ENCODE assay signal across 2 cellular contexts in the genomic region with DNA sequence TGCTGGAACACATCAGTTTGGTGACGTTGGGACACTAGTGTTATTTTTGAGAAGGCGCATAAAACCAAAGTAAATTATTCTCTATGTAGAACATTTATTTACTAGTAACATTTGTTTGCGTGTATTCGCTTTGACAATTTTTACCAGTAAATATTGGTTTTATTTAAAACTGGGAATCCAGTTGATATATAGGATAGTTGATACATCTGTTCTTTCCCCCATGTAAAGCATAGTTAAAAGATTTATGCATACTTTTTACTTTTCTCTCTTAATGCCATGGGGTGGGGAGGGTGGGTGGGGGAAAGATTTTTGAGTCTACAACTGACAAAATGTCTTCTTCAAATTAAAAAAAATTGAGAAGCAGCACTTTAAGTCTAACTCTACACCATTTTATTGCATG.
TF ChIP-seq lines count a peak whose summit lies in the region.

Gene IGIP (plus strand): TSS at position 301 of the 400 bp plus-strand sequence. CDS start 2,540 bp downstream, outside the sequence.

TF ChIP-seq in HepG2, 621 proteins besides CTCF, POLR2A, EP300 and RAD21:
- TF ChIP-seq YEATS2 (CRISPR knock-in tag; IDR thresholded peaks at IDR 0.05; ENCODE audit: borderline replicate concordance): no peak
- TF ChIP-seq MATR3 (CRISPR knock-in tag; IDR thresholded peaks at IDR 0.05): no peak
- no peak for TF ChIP-seq ATF1 (CRISPR knock-in tag; IDR thresholded peaks at IDR 0.05)
- TF ChIP-seq, protein P1, sequence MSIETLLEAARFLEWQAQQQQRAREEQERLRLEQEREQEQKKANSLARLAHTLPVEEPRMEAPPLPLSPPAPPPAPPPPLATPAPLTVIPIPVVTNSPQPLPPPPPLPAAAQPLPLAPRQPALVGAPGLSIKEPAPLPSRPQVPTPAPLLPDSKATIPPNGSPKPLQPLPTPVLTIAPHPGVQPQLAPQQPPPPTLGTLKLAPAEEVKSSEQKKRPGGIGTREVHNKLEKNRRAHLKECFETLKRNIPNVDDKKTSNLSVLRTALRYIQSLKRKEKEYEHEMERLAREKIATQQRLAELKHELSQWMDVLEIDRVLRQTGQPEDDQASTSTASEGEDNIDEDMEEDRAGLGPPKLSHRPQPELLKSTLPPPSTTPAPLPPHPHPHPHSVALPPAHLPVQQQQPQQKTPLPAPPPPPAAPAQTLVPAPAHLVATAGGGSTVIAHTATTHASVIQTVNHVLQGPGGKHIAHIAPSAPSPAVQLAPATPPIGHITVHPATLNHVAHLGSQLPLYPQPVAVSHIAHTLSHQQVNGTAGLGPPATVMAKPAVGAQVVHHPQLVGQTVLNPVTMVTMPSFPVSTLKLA (IDR thresholded peaks at IDR 0.05): no peak
- TF ChIP-seq ZFP36L1 (CRISPR knock-in tag; IDR thresholded peaks at IDR 0.05): no peak
- no peak for TF ChIP-seq MYC (CRISPR knock-in tag; IDR thresholded peaks at IDR 0.05; ENCODE audit: borderline replicate concordance)
- TF ChIP-seq ZNF709 (CRISPR knock-in tag; IDR thresholded peaks at IDR 0.05): no peak
- TF ChIP-seq, protein P2, sequence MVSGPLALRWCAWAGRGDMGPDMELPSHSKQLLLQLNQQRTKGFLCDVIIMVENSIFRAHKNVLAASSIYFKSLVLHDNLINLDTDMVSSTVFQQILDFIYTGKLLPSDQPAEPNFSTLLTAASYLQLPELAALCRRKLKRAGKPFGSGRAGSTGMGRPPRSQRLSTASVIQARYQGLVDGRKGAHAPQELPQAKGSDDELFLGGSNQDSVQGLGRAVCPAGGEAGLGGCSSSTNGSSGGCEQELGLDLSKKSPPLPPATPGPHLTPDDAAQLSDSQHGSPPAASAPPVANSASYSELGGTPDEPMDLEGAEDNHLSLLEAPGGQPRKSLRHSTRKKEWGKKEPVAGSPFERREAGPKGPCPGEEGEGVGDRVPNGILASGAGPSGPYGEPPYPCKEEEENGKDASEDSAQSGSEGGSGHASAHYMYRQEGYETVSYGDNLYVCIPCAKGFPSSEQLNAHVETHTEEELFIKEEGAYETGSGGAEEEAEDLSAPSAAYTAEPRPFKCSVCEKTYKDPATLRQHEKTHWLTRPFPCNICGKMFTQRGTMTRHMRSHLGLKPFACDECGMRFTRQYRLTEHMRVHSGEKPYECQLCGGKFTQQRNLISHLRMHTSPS (CRISPR knock-in tag; IDR thresholded peaks at IDR 0.05; ENCODE audit: low read depth): no peak
- no peak for TF ChIP-seq RNF219 (CRISPR knock-in tag; IDR thresholded peaks at IDR 0.05)
- TF ChIP-seq ZNF224 (CRISPR knock-in tag; IDR thresholded peaks at IDR 0.05): no peak
- no peak for TF ChIP-seq HMGA1 (CRISPR knock-in tag; conservative IDR thresholded peaks at IDR 0.05)
- TF ChIP-seq, protein P3, sequence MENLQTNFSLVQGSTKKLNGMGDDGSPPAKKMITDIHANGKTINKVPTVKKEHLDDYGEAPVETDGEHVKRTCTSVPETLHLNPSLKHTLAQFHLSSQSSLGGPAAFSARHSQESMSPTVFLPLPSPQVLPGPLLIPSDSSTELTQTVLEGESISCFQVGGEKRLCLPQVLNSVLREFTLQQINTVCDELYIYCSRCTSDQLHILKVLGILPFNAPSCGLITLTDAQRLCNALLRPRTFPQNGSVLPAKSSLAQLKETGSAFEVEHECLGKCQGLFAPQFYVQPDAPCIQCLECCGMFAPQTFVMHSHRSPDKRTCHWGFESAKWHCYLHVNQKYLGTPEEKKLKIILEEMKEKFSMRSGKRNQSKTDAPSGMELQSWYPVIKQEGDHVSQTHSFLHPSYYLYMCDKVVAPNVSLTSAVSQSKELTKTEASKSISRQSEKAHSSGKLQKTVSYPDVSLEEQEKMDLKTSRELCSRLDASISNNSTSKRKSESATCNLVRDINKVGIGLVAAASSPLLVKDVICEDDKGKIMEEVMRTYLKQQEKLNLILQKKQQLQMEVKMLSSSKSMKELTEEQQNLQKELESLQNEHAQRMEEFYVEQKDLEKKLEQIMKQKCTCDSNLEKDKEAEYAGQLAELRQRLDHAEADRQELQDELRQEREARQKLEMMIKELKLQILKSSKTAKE (CRISPR knock-in tag; IDR thresholded peaks at IDR 0.05; ENCODE audit: borderline replicate concordance): no peak

TF ChIP-seq in WTC11, 78 proteins besides CTCF, POLR2A, EP300 and RAD21:
- TF ChIP-seq TP53 (CRISPR knock-in tag; IDR thresholded peaks at IDR 0.05) (no peak), EMX1 (CRISPR knock-in tag; IDR thresholded peaks at IDR 0.05) (no peak), OVOL2 (CRISPR knock-in tag; IDR thresholded peaks at IDR 0.05; ENCODE audit: borderline replicate concordance) (no peak), MLX (CRISPR knock-in tag; IDR thresholded peaks at IDR 0.05) (no peak), SP1 (CRISPR knock-in tag; conservative IDR thresholded peaks at IDR 0.05) (no peak), E2F5 (CRISPR knock-in tag; IDR thresholded peaks at IDR 0.05) (no peak), RELA (CRISPR knock-in tag; IDR thresholded peaks at IDR 0.05; ENCODE audit: borderline replicate concordance) (no peak), NR1H2 (CRISPR knock-in tag; IDR thresholded peaks at IDR 0.05) (no peak)
- TF ChIP-seq, protein P4, sequence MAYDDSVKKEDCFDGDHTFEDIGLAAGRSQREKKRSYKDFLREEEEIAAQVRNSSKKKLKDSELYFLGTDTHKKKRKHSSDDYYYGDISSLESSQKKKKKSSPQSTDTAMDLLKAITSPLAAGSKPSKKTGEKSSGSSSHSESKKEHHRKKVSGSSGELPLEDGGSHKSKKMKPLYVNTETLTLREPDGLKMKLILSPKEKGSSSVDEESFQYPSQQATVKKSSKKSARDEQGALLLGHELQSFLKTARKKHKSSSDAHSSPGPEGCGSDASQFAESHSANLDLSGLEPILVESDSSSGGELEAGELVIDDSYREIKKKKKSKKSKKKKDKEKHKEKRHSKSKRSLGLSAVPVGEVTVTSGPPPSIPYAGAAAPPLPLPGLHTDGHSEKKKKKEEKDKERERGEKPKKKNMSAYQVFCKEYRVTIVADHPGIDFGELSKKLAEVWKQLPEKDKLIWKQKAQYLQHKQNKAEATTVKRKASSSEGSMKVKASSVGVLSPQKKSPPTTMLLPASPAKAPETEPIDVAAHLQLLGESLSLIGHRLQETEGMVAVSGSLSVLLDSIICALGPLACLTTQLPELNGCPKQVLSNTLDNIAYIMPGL (CRISPR knock-in tag; IDR thresholded peaks at IDR 0.05): no peak
- TF ChIP-seq, protein P5, sequence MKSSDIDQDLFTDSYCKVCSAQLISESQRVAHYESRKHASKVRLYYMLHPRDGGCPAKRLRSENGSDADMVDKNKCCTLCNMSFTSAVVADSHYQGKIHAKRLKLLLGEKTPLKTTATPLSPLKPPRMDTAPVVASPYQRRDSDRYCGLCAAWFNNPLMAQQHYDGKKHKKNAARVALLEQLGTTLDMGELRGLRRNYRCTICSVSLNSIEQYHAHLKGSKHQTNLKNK (CRISPR knock-in tag; IDR thresholded peaks at IDR 0.05): no peak
- TF ChIP-seq, protein P6, sequence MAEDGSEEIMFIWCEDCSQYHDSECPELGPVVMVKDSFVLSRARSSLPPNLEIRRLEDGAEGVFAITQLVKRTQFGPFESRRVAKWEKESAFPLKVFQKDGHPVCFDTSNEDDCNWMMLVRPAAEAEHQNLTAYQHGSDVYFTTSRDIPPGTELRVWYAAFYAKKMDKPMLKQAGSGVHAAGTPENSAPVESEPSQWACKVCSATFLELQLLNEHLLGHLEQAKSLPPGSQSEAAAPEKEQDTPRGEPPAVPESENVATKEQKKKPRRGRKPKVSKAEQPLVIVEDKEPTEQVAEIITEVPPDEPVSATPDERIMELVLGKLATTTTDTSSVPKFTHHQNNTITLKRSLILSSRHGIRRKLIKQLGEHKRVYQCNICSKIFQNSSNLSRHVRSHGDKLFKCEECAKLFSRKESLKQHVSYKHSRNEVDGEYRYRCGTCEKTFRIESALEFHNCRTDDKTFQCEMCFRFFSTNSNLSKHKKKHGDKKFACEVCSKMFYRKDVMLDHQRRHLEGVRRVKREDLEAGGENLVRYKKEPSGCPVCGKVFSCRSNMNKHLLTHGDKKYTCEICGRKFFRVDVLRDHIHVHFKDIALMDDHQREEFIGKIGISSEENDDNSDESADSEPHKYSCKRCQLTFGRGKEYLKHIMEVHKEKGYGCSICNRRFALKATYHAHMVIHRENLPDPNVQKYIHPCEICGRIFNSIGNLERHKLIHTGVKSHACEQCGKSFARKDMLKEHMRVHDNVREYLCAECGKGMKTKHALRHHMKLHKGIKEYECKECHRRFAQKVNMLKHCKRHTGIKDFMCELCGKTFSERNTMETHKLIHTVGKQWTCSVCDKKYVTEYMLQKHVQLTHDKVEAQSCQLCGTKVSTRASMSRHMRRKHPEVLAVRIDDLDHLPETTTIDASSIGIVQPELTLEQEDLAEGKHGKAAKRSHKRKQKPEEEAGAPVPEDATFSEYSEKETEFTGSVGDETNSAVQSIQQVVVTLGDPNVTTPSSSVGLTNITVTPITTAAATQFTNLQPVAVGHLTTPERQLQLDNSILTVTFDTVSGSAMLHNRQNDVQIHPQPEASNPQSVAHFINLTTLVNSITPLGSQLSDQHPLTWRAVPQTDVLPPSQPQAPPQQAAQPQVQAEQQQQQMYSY (CRISPR knock-in tag; IDR thresholded peaks at IDR 0.05): no peak
- TF ChIP-seq, protein P7, sequence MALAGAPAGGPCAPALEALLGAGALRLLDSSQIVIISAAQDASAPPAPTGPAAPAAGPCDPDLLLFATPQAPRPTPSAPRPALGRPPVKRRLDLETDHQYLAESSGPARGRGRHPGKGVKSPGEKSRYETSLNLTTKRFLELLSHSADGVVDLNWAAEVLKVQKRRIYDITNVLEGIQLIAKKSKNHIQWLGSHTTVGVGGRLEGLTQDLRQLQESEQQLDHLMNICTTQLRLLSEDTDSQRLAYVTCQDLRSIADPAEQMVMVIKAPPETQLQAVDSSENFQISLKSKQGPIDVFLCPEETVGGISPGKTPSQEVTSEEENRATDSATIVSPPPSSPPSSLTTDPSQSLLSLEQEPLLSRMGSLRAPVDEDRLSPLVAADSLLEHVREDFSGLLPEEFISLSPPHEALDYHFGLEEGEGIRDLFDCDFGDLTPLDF (CRISPR knock-in tag; IDR thresholded peaks at IDR 0.05): no peak
- TF ChIP-seq, protein P8, sequence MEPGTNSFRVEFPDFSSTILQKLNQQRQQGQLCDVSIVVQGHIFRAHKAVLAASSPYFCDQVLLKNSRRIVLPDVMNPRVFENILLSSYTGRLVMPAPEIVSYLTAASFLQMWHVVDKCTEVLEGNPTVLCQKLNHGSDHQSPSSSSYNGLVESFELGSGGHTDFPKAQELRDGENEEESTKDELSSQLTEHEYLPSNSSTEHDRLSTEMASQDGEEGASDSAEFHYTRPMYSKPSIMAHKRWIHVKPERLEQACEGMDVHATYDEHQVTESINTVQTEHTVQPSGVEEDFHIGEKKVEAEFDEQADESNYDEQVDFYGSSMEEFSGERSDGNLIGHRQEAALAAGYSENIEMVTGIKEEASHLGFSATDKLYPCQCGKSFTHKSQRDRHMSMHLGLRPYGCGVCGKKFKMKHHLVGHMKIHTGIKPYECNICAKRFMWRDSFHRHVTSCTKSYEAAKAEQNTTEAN (CRISPR knock-in tag; IDR thresholded peaks at IDR 0.05): no peak
